In the genomic region with DNA sequence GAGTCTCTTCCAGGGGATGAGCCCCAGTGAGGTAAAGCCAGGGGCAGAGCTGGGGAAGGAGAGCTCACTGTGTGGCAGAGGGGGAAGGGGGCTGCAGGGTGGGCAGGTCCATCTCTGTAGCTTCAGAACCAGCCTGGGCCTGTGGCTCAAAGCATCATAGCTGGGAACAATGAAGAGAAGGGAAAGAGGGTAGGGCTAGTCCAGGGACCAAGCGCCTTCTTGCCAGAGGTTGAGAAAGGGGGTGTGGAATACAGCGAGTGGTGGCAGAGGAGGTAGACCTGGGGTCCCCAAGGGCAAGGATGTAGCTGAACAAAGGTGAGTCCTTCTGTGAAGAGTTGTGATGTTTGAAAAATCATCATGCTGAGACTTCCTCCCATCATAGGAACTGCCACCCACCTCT, we compare ENCODE assay signal across 20 cellular contexts. TPM values are rescaled to one million over a fixed set of nuclear protein-coding genes. Genes with fewer than 3 reads are reported as not detected.
DNase-seq lines count a peak whose midpoint lies in the region; ATAC-seq and TF ChIP-seq lines count a peak whose summit lies in the region.
"Had no signal": no experiment of that assay in that cellular context is flagged by ENCODE, and none has a peak within 500 bp of the region (broad histone marks: within the 10 kb centered on the region; RNA-seq: fewer than 3 reads in every experiment).

No MANE protein-coding gene starts in this region.

- no peak overlapping the region for H2AFZ ChIP-seq in osteoblast (ENCODE audit: low read length)

- H3K4me3 ChIP-seq in esophagus squamous epithelium (no peak overlapping the region), osteoblast (ENCODE audit: insufficient read depth, low read length) (no peak overlapping the region)
- H3K4me3 ChIP-seq: BLaER1 had no signal

- H3K27me3 Mint-ChIP-seq in natural killer cell treated with Interleukin-12 subunit alpha and Interleukin-12 subunit beta and Interleukin-15 and Interleukin-18, amount 100 ng/mL, for 72 hours, result peaks cover 0 to 5% of the 10 kb centered on the region in 2 donors
- peaks cover 1 to 2% of the 10 kb centered on the region in 2 donors for H3K27me3 Mint-ChIP-seq in natural killer cell (ENCODE audit: low read depth in 2 of 2)

- TF ChIP-seq CTCF in natural killer cell (IDR thresholded peaks at IDR 0.05) (no peak), esophagus squamous epithelium (IDR thresholded peaks at IDR 0.05) (no peak), osteoblast (IDR thresholded peaks at IDR 0.05; ENCODE audit: extremely low read depth, low read depth, low read length) (no peak)

- H3K36me3 ChIP-seq in esophagus squamous epithelium (peaks cover 0 to 8% (median 0%) of the 10 kb centered on the region in 3 donors), osteoblast (ENCODE audit: insufficient read depth, low read length) (no peaks in the 10 kb centered on the region)
- H3K36me3 ChIP-seq: BLaER1 had no signal

- H3K9me3 ChIP-seq in esophagus squamous epithelium (no peaks in the 10 kb centered on the region), osteoblast (ENCODE audit: low read depth, low read length) (no peaks in the 10 kb centered on the region)

- H4K20me1 ChIP-seq in osteoblast (ENCODE audit: insufficient read depth, low read length), result no peaks in the 10 kb centered on the region
- H4K20me1 ChIP-seq: BLaER1 had no signal

- no peak overlapping the region for H3K27ac Mint-ChIP-seq in natural killer cell treated with Interleukin-12 subunit alpha and Interleukin-12 subunit beta and Interleukin-15 and Interleukin-18, amount 100 ng/mL, for 72 hours
- H3K27ac Mint-ChIP-seq in natural killer cell, result no peak overlapping the region
- H3K27ac Mint-ChIP-seq: CD8-positive, alpha-beta T cell had no signal

- H3K27me3 ChIP-seq in esophagus squamous epithelium (peaks cover 0 to 14% (median 0%) of the 10 kb centered on the region in 4 donors), osteoblast (ENCODE audit: insufficient read depth, low read length) (peaks cover 37% of the 10 kb centered on the region)
- H3K27me3 ChIP-seq: BLaER1 had no signal

- WGBS in esophagus squamous epithelium, 2 donors, result 70 to 100% methylated on average over 1 to 2 of the region's 2 CpGs

- no peaks in the 10 kb centered on the region for H3K36me3 Mint-ChIP-seq in natural killer cell treated with Interleukin-12 subunit alpha and Interleukin-12 subunit beta and Interleukin-15 and Interleukin-18, amount 100 ng/mL, for 72 hours
- H3K36me3 Mint-ChIP-seq in natural killer cell, result no peaks in the 10 kb centered on the region
- H3K36me3 Mint-ChIP-seq: CD8-positive, alpha-beta T cell had no signal

- no peaks in the 10 kb centered on the region for H3K79me2 ChIP-seq in osteoblast (ENCODE audit: insufficient read depth, low read length)

- H3K4me1 ChIP-seq in esophagus squamous epithelium (peaks cover 23 to 52% (median 23%) of the 10 kb centered on the region in 3 donors), osteoblast (ENCODE audit: insufficient read depth, low read length) (no peaks in the 10 kb centered on the region)
- H3K4me1 ChIP-seq: BLaER1 had no signal

- no peak overlapping the region for H3K4me3 Mint-ChIP-seq in natural killer cell treated with Interleukin-12 subunit alpha and Interleukin-12 subunit beta and Interleukin-15 and Interleukin-18, amount 100 ng/mL, for 72 hours
- no peak overlapping the region for H3K4me3 Mint-ChIP-seq in natural killer cell
- H3K4me3 Mint-ChIP-seq: CD8-positive, alpha-beta T cell had no signal

- intact Hi-C loops in natural killer cell (cut with micrococcal nuclease) (no loop called here), esophagus squamous epithelium (cut with DNase I) (no loop called here)

- peak overlapping the region in 3 of 4 donors; percentile 70 to 74 (median 73) for H3K27ac ChIP-seq in esophagus squamous epithelium
- H3K27ac ChIP-seq in osteoblast (ENCODE audit: low read depth, low read length), result no peak overlapping the region
- H3K27ac ChIP-seq: BLaER1 had no signal

- no peak for TF ChIP-seq POLR2A in esophagus squamous epithelium (IDR thresholded peaks at IDR 0.05)

- no peak for ATAC-seq in natural killer cell treated with Interleukin-12 subunit alpha and Interleukin-12 subunit beta and Interleukin-15 and Interleukin-18, amount 100 ng/mL, for 72 hours
- ATAC-seq in natural killer cell, result no peak
- no peak for ATAC-seq in GM19463 (IDR thresholded peaks at IDR 0.05; ENCODE audit: unreplicated experiment)
- ATAC-seq: CD8-positive, alpha-beta T cell; HCT116; Right ventricle myocardium inferior had no signal

- no peaks in the 10 kb centered on the region for H3K9me3 Mint-ChIP-seq in natural killer cell treated with Interleukin-12 subunit alpha and Interleukin-12 subunit beta and Interleukin-15 and Interleukin-18, amount 100 ng/mL, for 72 hours
- H3K9me3 Mint-ChIP-seq in natural killer cell, result no peaks in the 10 kb centered on the region
- H3K9me3 Mint-ChIP-seq: CD8-positive, alpha-beta T cell had no signal

- H3K4me2 ChIP-seq in osteoblast (ENCODE audit: insufficient read depth, low read length), result no peak overlapping the region
- H3K4me2 ChIP-seq: BLaER1 had no signal

- peak; percentile 44 for DNase-seq in natural killer cell treated with Interleukin-12 subunit alpha and Interleukin-12 subunit beta and Interleukin-15 and Interleukin-18, amount 100 ng/mL, for 72 hours (ENCODE audit: low spot score)
- DNase-seq in natural killer cell, result no peak
- no peak for DNase-seq in esophagus squamous epithelium (lab: John Stamatoyannopoulos, UW)
- peak; percentile 76 for DNase-seq in osteoblast (ENCODE audit: insufficient read length, low spot score, missing footprints)
- DNase-seq in NCI-H2029 treated with DMSO at 0.1 percent for 48 hours (lab: John Stamatoyannopoulos, UW), result no peak
- DNase-seq in T-helper 9 cell, result no peak
- DNase-seq: Calu3; CD8-positive, alpha-beta T cell; DMS53; EL; NCI-H1105; NCI-H1694; NCI-H510A; NCI-H748 treated with DMSO at 0.1 percent for 48 hours had no signal

- no peaks in the 10 kb centered on the region for H3K4me1 Mint-ChIP-seq in natural killer cell treated with Interleukin-12 subunit alpha and Interleukin-12 subunit beta and Interleukin-15 and Interleukin-18, amount 100 ng/mL, for 72 hours (ENCODE audit: low read depth in 2 of 2)
- no peaks in the 10 kb centered on the region for H3K4me1 Mint-ChIP-seq in natural killer cell

RNA-seq across cellular contexts. Expression of gene PLA2G3, which starts 1.2 kb away (rescaled TPM):
- not detected for total RNA-seq in natural killer cell treated with Interleukin-12 subunit alpha and Interleukin-12 subunit beta and Interleukin-15 and Interleukin-18, amount 100 ng/mL, for 72 hours
- total RNA-seq in natural killer cell, result not detected
- total RNA-seq in esophagus squamous epithelium, result 10 to 100 TPM in 1 of 4 donors, 1 to 10 TPM in 3; 5.0 to 27.0 (median 7.8) TPM
- 0.29 and 0.36 TPM in 2 replicates for total RNA-seq in osteoblast
- total RNA-seq: Calu3; CD8-positive, alpha-beta T cell; LHCN-M2; OCI-LY7; Right ventricle myocardium inferior had no signal

RNA-seq across cellular contexts. Expression of gene RNF185, which starts 18.4 kb away (rescaled TPM):
- 10 to 100 TPM; 22.1 to 31.2 TPM for total RNA-seq in natural killer cell treated with Interleukin-12 subunit alpha and Interleukin-12 subunit beta and Interleukin-15 and Interleukin-18, amount 100 ng/mL, for 72 hours
- total RNA-seq in natural killer cell (10 to 100 TPM; 12.4 to 15.0 (median 13.2) TPM), esophagus squamous epithelium (10 to 100 TPM; 20.1 to 34.0 (median 27.5) TPM), osteoblast (48.0 and 51.8 TPM in 2 replicates)

RNA-seq across cellular contexts. Expression of gene INPP5J, which starts 18.8 kb away (rescaled TPM):
- total RNA-seq in natural killer cell treated with Interleukin-12 subunit alpha and Interleukin-12 subunit beta and Interleukin-15 and Interleukin-18, amount 100 ng/mL, for 72 hours, result under 1 TPM in 1 of 2 donors, not detected in 1; 0.19 TPM
- total RNA-seq in natural killer cell, result not detected
- total RNA-seq in esophagus squamous epithelium, result 1 to 10 TPM in 2 of 4 donors, under 1 TPM in 2; 0.22 to 2.4 (median 0.84) TPM
- under 0.01 and 0.36 TPM in 2 replicates for total RNA-seq in osteoblast

RNA-seq across cellular contexts. Expression of gene SELENOM, which starts 34.2 kb away (rescaled TPM):
- 1 to 10 TPM; 4.4 to 6.0 TPM for total RNA-seq in natural killer cell treated with Interleukin-12 subunit alpha and Interleukin-12 subunit beta and Interleukin-15 and Interleukin-18, amount 100 ng/mL, for 72 hours
- total RNA-seq in natural killer cell, result 10 to 100 TPM in 2 of 3 donors, 1 to 10 TPM in 1; 8.1 to 14.0 (median 10.6) TPM
- 100 to 1,000 TPM in 2 of 4 donors, 10 to 100 TPM in 2; 13.3 to 291 (median 67.6) TPM for total RNA-seq in esophagus squamous epithelium
- total RNA-seq in osteoblast, result 140 and 157 TPM in 2 replicates
- total RNA-seq: Calu3 had no signal

Comparison
In these comparisons a context has a peak if more than half of its experiments do, and no peak if none do; other contexts are left out.
1. DNase-seq: peak in natural killer cell treated with Interleukin-12 subunit alpha and Interleukin-12 subunit beta and Interleukin-15 and Interleukin-18, amount 100 ng/mL, for 72 hours (single experiment) and osteoblast (single experiment); none in natural killer cell (single experiment), esophagus squamous epithelium (single experiment), NCI-H2029 treated with DMSO at 0.1 percent for 48 hours (single experiment) and T-helper 9 cell (single experiment).